In genomic region chr12:112159146-112159541, GRCh38 we compare ENCODE assay signal across 23 cellular contexts. TPM values are rescaled to one million over a fixed set of nuclear protein-coding genes. Genes with fewer than 3 reads are reported as not detected.
A peak's percentile ranks its signal among the peaks of the same experiment; 100 is the strongest.
DNase-seq lines count a peak whose midpoint lies in the region; ATAC-seq, FAIRE-seq and TF ChIP-seq lines count a peak whose summit lies in the region.
"Had no signal": no experiment of that assay in that cellular context is flagged by ENCODE, and none has a peak within 500 bp of the region (broad histone marks: within the 10 kb centered on the region; RNA-seq: fewer than 3 reads in every experiment).

No MANE protein-coding gene starts in this region.

- H3K36me3 Mint-ChIP-seq in activated CD8-positive, alpha-beta memory T cell treated with anti-CD3 and anti-CD28 coated beads, Interleukin-2, amount 10 ng/mL, durations not matched to agents 7 days and 5 days = peaks cover 71% of the 10 kb centered on the region
- H3K36me3 Mint-ChIP-seq in CD8-positive, alpha-beta memory T cell = peaks cover 46 to 90% (median 62%) of the 10 kb centered on the region in 3 donors
- H3K36me3 Mint-ChIP-seq in stimulated activated effector memory CD8-positive, alpha-beta T cell treated with anti-CD3 and anti-CD28 coated beads, Interleukin-12 subunit alpha, Interleukin-12 subunit beta, amount 100 ng/mL, for 72 hours = peaks cover 63% of the 10 kb centered on the region
- H3K36me3 Mint-ChIP-seq in osteocyte (ENCODE audit: unreplicated experiment) = peaks cover 69% of the 10 kb centered on the region

- peaks cover 4% of the 10 kb centered on the region for H3K9me3 Mint-ChIP-seq in activated CD8-positive, alpha-beta memory T cell treated with anti-CD3 and anti-CD28 coated beads, Interleukin-2, amount 10 ng/mL, durations not matched to agents 7 days and 5 days (ENCODE audit: low read depth)
- H3K9me3 Mint-ChIP-seq in CD8-positive, alpha-beta memory T cell = peaks cover 25 to 50% (median 36%) of the 10 kb centered on the region in 5 donors
- peaks cover 22% of the 10 kb centered on the region for H3K9me3 Mint-ChIP-seq in stimulated activated effector memory CD8-positive, alpha-beta T cell treated with anti-CD3 and anti-CD28 coated beads, Interleukin-12 subunit alpha, Interleukin-12 subunit beta, amount 100 ng/mL, for 72 hours
- peaks cover 25% of the 10 kb centered on the region for H3K9me3 Mint-ChIP-seq in osteocyte (ENCODE audit: unreplicated experiment)

- TF ChIP-seq EP300 in GM12878 (IDR thresholded peaks at IDR 0.05; ENCODE audit: borderline replicate concordance in 1 of 2, control insufficient read depth in 1 of 2, low read depth in 2 of 2, low read length in 2 of 2) = no peak

- no peak for TF ChIP-seq RAD21 in GM12878 (IDR thresholded peaks at IDR 0.05; ENCODE audit: insufficient read depth, low read depth, low read length)

- no peak overlapping the region for H2AFZ ChIP-seq in GM12878 (ENCODE audit: control insufficient read depth, low read depth, low read length)
- H2AFZ ChIP-seq: hepatocyte had no signal

- H3K27ac Mint-ChIP-seq in activated CD8-positive, alpha-beta memory T cell treated with anti-CD3 and anti-CD28 coated beads, Interleukin-2, amount 10 ng/mL, durations not matched to agents 7 days and 5 days = peak overlapping the region; percentile 76
- H3K27ac Mint-ChIP-seq in CD8-positive, alpha-beta memory T cell = peak overlapping the region; percentile 42 to 93 (median 87)
- peak overlapping the region; percentile 80 for H3K27ac Mint-ChIP-seq in stimulated activated effector memory CD8-positive, alpha-beta T cell treated with anti-CD3 and anti-CD28 coated beads, Interleukin-12 subunit alpha, Interleukin-12 subunit beta, amount 100 ng/mL, for 72 hours
- no peak overlapping the region for H3K27ac Mint-ChIP-seq in osteocyte (ENCODE audit: unreplicated experiment)

- H3K4me1 Mint-ChIP-seq in activated CD8-positive, alpha-beta memory T cell treated with anti-CD3 and anti-CD28 coated beads, Interleukin-2, amount 10 ng/mL, durations not matched to agents 7 days and 5 days = peaks cover 21% of the 10 kb centered on the region
- peaks cover 40 to 59% (median 55%) of the 10 kb centered on the region in 3 donors for H3K4me1 Mint-ChIP-seq in CD8-positive, alpha-beta memory T cell
- peaks cover 31% of the 10 kb centered on the region for H3K4me1 Mint-ChIP-seq in stimulated activated effector memory CD8-positive, alpha-beta T cell treated with anti-CD3 and anti-CD28 coated beads, Interleukin-12 subunit alpha, Interleukin-12 subunit beta, amount 100 ng/mL, for 72 hours
- no peaks in the 10 kb centered on the region for H3K4me1 Mint-ChIP-seq in osteocyte (ENCODE audit: unreplicated experiment)

- H3K4me2 ChIP-seq in GM12878 (ENCODE audit: control insufficient read depth, insufficient read depth) = no peak overlapping the region
- H3K4me2 ChIP-seq: hepatocyte had no signal

- CTCF ChIA-PET in activated CD8-positive, alpha-beta memory T cell treated with anti-CD3 and anti-CD28 coated beads, Interleukin-2, amount 10 ng/mL, durations not matched to agents 7 days and 5 days (lab: Charles Lee) = no interaction called here
- CTCF ChIA-PET in CD8-positive, alpha-beta memory T cell (lab: Charles Lee) = interaction anchor here (0.9 to 1.7 kb wide), 2 partner anchors 9 to 33 kb away, joined by 3 to 6 read pairs; partner anchors contain the start of gene TRAFD1
- CTCF ChIA-PET in GM12878 (lab: Yijun Ruan, JAX) = no interaction called here

- SMC1A ChIA-PET in GM12878 (lab: Charles Lee; ENCODE audit: uncharacterized antibody, unreplicated experiment) = interaction anchor here (1.5 to 1.7 kb wide), 2 partner anchors 11 to 26 kb away, joined by 3 read pairs; no protein-coding TSS in a partner anchor

- no peak overlapping the region for H3K4me3 Mint-ChIP-seq in activated CD8-positive, alpha-beta memory T cell treated with anti-CD3 and anti-CD28 coated beads, Interleukin-2, amount 10 ng/mL, durations not matched to agents 7 days and 5 days
- peak overlapping the region in 6 of 7 donors; percentile 38 to 78 (median 62) for H3K4me3 Mint-ChIP-seq in CD8-positive, alpha-beta memory T cell
- H3K4me3 Mint-ChIP-seq in stimulated activated effector memory CD8-positive, alpha-beta T cell treated with anti-CD3 and anti-CD28 coated beads, Interleukin-12 subunit alpha, Interleukin-12 subunit beta, amount 100 ng/mL, for 72 hours = no peak overlapping the region
- no peak overlapping the region for H3K4me3 Mint-ChIP-seq in osteocyte (ENCODE audit: unreplicated experiment)
- H3K4me3 Mint-ChIP-seq: activated T-cell treated with anti-CD3 and anti-CD28 coated beads, Interleukin-2, amount 50 U/mL, for 4 hours had no signal

- H3K4me3 ChIP-seq in CD8-positive, alpha-beta memory T cell (ENCODE audit: low read length) = no peak overlapping the region
- H3K4me3 ChIP-seq in GM12878 = no peak overlapping the region
- H3K4me3 ChIP-seq: body of pancreas, hepatocyte, left lung, psoas muscle, skin epidermis, tibial artery had no signal

- intact Hi-C loops in GM12878 (cut with micrococcal nuclease; ENCODE audit: unreplicated experiment) = no loop called here

- peaks cover 8% of the 10 kb centered on the region for H3K9me3 ChIP-seq in CD8-positive, alpha-beta memory T cell (ENCODE audit: low read length)
- peaks cover 3% of the 10 kb centered on the region; the same call in 2 of the 3 replicates for H3K9me3 ChIP-seq in GM12878 (replicated peaks; ENCODE audit: control insufficient read depth, insufficient read depth, low read length)
- H3K9me3 ChIP-seq: body of pancreas, left lung, psoas muscle had no signal

- peaks cover 2% of the 10 kb centered on the region for H3K36me3 ChIP-seq in CD8-positive, alpha-beta memory T cell (ENCODE audit: insufficient read depth, low read length)
- H3K36me3 ChIP-seq in GM12878 (ENCODE audit: control insufficient read depth in 2 of 2, insufficient read depth in 2 of 2, low read length in 1 of 2) = peaks cover 5 to 7% of the 10 kb centered on the region in 2 experiments; a peak in 3 of 4 replicates

- H3K27ac ChIP-seq in CD8-positive, alpha-beta memory T cell (ENCODE audit: low read depth, low read length) = no peak overlapping the region
- H3K27ac ChIP-seq in GM12878 (ENCODE audit: control insufficient read depth, insufficient read depth) = no peak overlapping the region
- H3K27ac ChIP-seq: body of pancreas, hepatocyte, left lung, psoas muscle, tibial artery had no signal

- H3K9ac ChIP-seq in GM12878 (ENCODE audit: control insufficient read depth, insufficient read depth, low read length) = no peak overlapping the region

- POLR2A ChIA-PET in CD8-positive, alpha-beta memory T cell (lab: Charles Lee) = interaction anchor here (1.1 kb wide), 1 partner anchor 34 kb away, joined by 4 read pairs; the partner anchor contains the start of gene TRAFD1
- POLR2A ChIA-PET in GM12878 (lab: Charles Lee) = no interaction called here

- no peak for ATAC-seq in activated CD8-positive, alpha-beta memory T cell treated with anti-CD3 and anti-CD28 coated beads, Interleukin-2, amount 10 ng/mL, durations not matched to agents 7 days and 5 days
- ATAC-seq in GM12878 = no peak
- no peak for ATAC-seq in stimulated activated effector memory CD8-positive, alpha-beta T cell treated with anti-CD3 and anti-CD28 coated beads, Interleukin-12 subunit alpha, Interleukin-12 subunit beta, amount 100 ng/mL, for 72 hours
- ATAC-seq: body of pancreas, left lung, psoas muscle had no signal

- H3K4me1 ChIP-seq in CD8-positive, alpha-beta memory T cell (ENCODE audit: insufficient read depth, low read length) = peaks cover 20% of the 10 kb centered on the region
- no peaks in the 10 kb centered on the region for H3K4me1 ChIP-seq in GM12878 (ENCODE audit: control insufficient read depth, insufficient read depth, low read length)
- H3K4me1 ChIP-seq: body of pancreas, left lung, psoas muscle, tibial artery had no signal

- no peaks in the 10 kb centered on the region for H3K27me3 ChIP-seq in CD8-positive, alpha-beta memory T cell (ENCODE audit: insufficient read depth, low read length, poor library complexity, severe bottlenecking)
- H3K27me3 ChIP-seq in GM12878 (replicated peaks in 1 of 2; ENCODE audit: control insufficient read depth in 2 of 2, insufficient read depth in 2 of 2, low read length in 1 of 2) = no peaks in the 10 kb centered on the region
- H3K27me3 ChIP-seq: body of pancreas, hepatocyte, left lung, tibial artery had no signal

- DNase-seq in activated CD8-positive, alpha-beta memory T cell treated with anti-CD3 and anti-CD28 coated beads, Interleukin-2, amount 10 ng/mL, durations not matched to agents 7 days and 5 days = no peak
- DNase-seq in activated CD8-positive, alpha-beta memory T cell treated with anti-CD3 and anti-CD28 coated beads, Interleukin-2, amount 50 U/mL, for 4 hours = no peak
- DNase-seq in CD8-positive, alpha-beta memory T cell = no peak
- DNase-seq in GM12878 (ENCODE audit: low read depth, low spot score) (no peak), GF-D8 (lab: John Stamatoyannopoulos, UW) (no peak), SHP77 treated with DMSO at 0.1 percent for 48 hours (lab: John Stamatoyannopoulos, UW) (no peak), osteocyte (ENCODE audit: extremely low spot score, unreplicated experiment) (no peak)
- DNase-seq in stimulated activated effector memory CD8-positive, alpha-beta T cell treated with anti-CD3 and anti-CD28 coated beads, Interleukin-12 subunit alpha, Interleukin-12 subunit beta, amount 100 ng/mL, for 72 hours (ENCODE audit: low spot score in 2 of 2) = no peak
- DNase-seq: activated T-cell treated with anti-CD3 and anti-CD28 coated beads, Interleukin-2, amount 50 U/mL, for 4 hours; body of pancreas; effector CD4-positive, alpha-beta T cell; foreskin melanocyte; left lung; NCI-H2081; NCI-H446; OCI-M1; psoas muscle; stimulated activated CD4-positive, alpha-beta T cell treated with anti-CD3 and anti-CD28 coated beads, Interleukin-2, amount 100 ng/mL, for 24 hours; stimulated activated naive CD4-positive, alpha-beta T cell treated with Interleukin-2 at 50 U/mL for 16 hours had no signal

- FAIRE-seq in GM12878 (lab: Jason Lieb, UNC) = no peak
- FAIRE-seq: H54 had no signal

- TF ChIP-seq POLR2A in GM12878 (IDR thresholded peaks at IDR 0.05; ENCODE audit: low read depth, low read length) = peak; percentile 30; the same call in 1 of the 2 replicates

- no peaks in the 10 kb centered on the region for H4K20me1 ChIP-seq in GM12878 (ENCODE audit: control insufficient read depth, insufficient read depth)

- no peaks in the 10 kb centered on the region for H3K27me3 Mint-ChIP-seq in activated CD8-positive, alpha-beta memory T cell treated with anti-CD3 and anti-CD28 coated beads, Interleukin-2, amount 10 ng/mL, durations not matched to agents 7 days and 5 days
- no peaks in the 10 kb centered on the region for H3K27me3 Mint-ChIP-seq in CD8-positive, alpha-beta memory T cell
- H3K27me3 Mint-ChIP-seq in osteocyte (ENCODE audit: unreplicated experiment) = no peaks in the 10 kb centered on the region

- BruUV-seq in GM12878 (replicated peaks; lab: Mats Ljungman, UMichigan) = no TSS peak

- H3K79me2 ChIP-seq in GM12878 (ENCODE audit: control insufficient read depth, insufficient read depth, low read length) = no peaks in the 10 kb centered on the region
- H3K79me2 ChIP-seq: hepatocyte had no signal

- RAD21 ChIA-PET in GM12878 (lab: Charles Lee; ENCODE audit: unreplicated experiment) = no interaction called here

- TF ChIP-seq CTCF in GM12878 (IDR thresholded peaks at IDR 0.05 in 2 of 3, conservative IDR thresholded peaks at IDR 0.05 in 1 of 3; ENCODE audit: control insufficient read depth in 2 of 3, extremely low read depth in 1 of 3, insufficient read depth in 1 of 3, low read depth in 3 of 3, low read length in 3 of 3) (no peak), osteocyte (IDR thresholded peaks at IDR 0.05) (no peak)

- WGBS in GM12878 (ENCODE audit: insufficient coverage, insufficient replicate concordance, low lambda C conversion rate, missing lambda C conversion rate) = 99% methylated on average over 6 of the region's 6 CpGs

- in situ Hi-C loops in GM12878 (cut with MboI) = no loop called here

RNA-seq across cellular contexts. Expression of gene TRAFD1, which starts 33.8 kb away (rescaled TPM):
- 10 to 100 TPM; 52.1 to 56.8 TPM for total RNA-seq in activated CD8-positive, alpha-beta memory T cell treated with anti-CD3 and anti-CD28 coated beads, Interleukin-2, amount 10 ng/mL, durations not matched to agents 7 days and 5 days
- total RNA-seq in CD8-positive, alpha-beta memory T cell = 10 to 100 TPM; 34.5 TPM
- 55.6 TPM for polyA plus RNA-seq in CD8-positive, alpha-beta memory T cell
- 62.9 and 82.2 TPM in 2 replicates for total RNA-seq in GM12878 (2013; cell fraction: nucleolus; rRNA removed)
- total RNA-seq in GM12878 (2014; rRNA removed) (45.9 and 52.9 TPM in 2 replicates), GM12878 (2014; rRNA removed; fragmentation: Illumina TruSeq; extraction: Trizol) (37.2 and 37.5 TPM in 2 replicates), GM12878 (2021) (44.6 and 44.8 TPM in 2 replicates), osteocyte (34.8 and 38.9 TPM in 2 replicates)
- polyA plus RNA-seq in GM12878 (2011; ENCODE audit: low read depth) = 29.9 TPM
- polyA plus RNA-seq in GM12878 (2011; rRNA removed) (49.1 and 58.4 TPM in 2 replicates), GM12878 (2014; fragmentation: Illumina TruSeq; extraction: Trizol) (54.7 and 69.1 TPM in 2 replicates), GM12878 (2014; fragmentation: Nextera tagmentation; extraction: Ambion mirVana) (10 to 100 TPM; 42.3 to 43.8 TPM), GM12878 (2014; rRNA removed) (39.3 and 46.6 TPM in 2 replicates), GM12878 (2016; fragmentation: Nextera tagmentation; extraction: Ambion mirVana) (10 to 100 TPM; 54.4 to 55.5 TPM)
- 45.8 and 46.9 TPM in 2 replicates for polyA plus RNA-seq in GM12878 (2011; cell fraction: cytosol; rRNA removed)
- polyA plus RNA-seq in GM12878 (2011; cell fraction: nucleus; rRNA removed) = 51.5 TPM in 2 replicates
- polyA plus RNA-seq in GM12878 (2012) = 34.5 and 36.2 TPM in 2 replicates
- polyA minus RNA-seq in GM12878 (2011; rRNA and poly(A)+ RNA removed) = 53.7 and 55.7 TPM in 2 replicates
- polyA minus RNA-seq in GM12878 (2011; cell fraction: cytosol; rRNA and poly(A)+ RNA removed) = 14.2 and 16.3 TPM in 2 replicates
- polyA minus RNA-seq in GM12878 (2011; cell fraction: nucleus; rRNA and poly(A)+ RNA removed) = 19.3 and 19.7 TPM in 2 replicates

RNA-seq across cellular contexts. Expression of gene NAA25, which starts 50.6 kb away (rescaled TPM):
- total RNA-seq in activated CD8-positive, alpha-beta memory T cell treated with anti-CD3 and anti-CD28 coated beads, Interleukin-2, amount 10 ng/mL, durations not matched to agents 7 days and 5 days = 10 to 100 TPM; 30.2 to 32.1 TPM
- total RNA-seq in CD8-positive, alpha-beta memory T cell = 10 to 100 TPM; 39.0 to 41.5 TPM
- 18.4 TPM for polyA plus RNA-seq in CD8-positive, alpha-beta memory T cell
- total RNA-seq in GM12878 (2013; cell fraction: nucleolus; rRNA removed) = 178 and 182 TPM in 2 replicates
- 23.4 and 28.1 TPM in 2 replicates for total RNA-seq in GM12878 (2014; rRNA removed)
- 28.3 and 30.3 TPM in 2 replicates for total RNA-seq in GM12878 (2014; rRNA removed; fragmentation: Illumina TruSeq; extraction: Trizol)
- total RNA-seq in GM12878 (2021) = 34.1 and 39.2 TPM in 2 replicates
- 7.2 TPM for polyA plus RNA-seq in GM12878 (2011; ENCODE audit: low read depth)
- 29.3 and 34.8 TPM in 2 replicates for polyA plus RNA-seq in GM12878 (2011; rRNA removed)
- 9.6 and 14.6 TPM in 2 replicates for polyA plus RNA-seq in GM12878 (2011; cell fraction: cytosol; rRNA removed)
- polyA plus RNA-seq in GM12878 (2011; cell fraction: nucleus; rRNA removed) = 18.1 and 20.0 TPM in 2 replicates
- polyA plus RNA-seq in GM12878 (2012) = 9.9 and 11.0 TPM in 2 replicates
- 36.5 and 38.8 TPM in 2 replicates for polyA plus RNA-seq in GM12878 (2014; fragmentation: Illumina TruSeq; extraction: Trizol)
- polyA plus RNA-seq in GM12878 (2014; fragmentation: Nextera tagmentation; extraction: Ambion mirVana) = 10 to 100 TPM; 15.0 to 32.1 TPM
- polyA plus RNA-seq in GM12878 (2014; rRNA removed) = 18.5 and 20.5 TPM in 2 replicates
- polyA plus RNA-seq in GM12878 (2016; fragmentation: Nextera tagmentation; extraction: Ambion mirVana) = 10 to 100 TPM; 29.5 to 33.6 TPM
- 31.2 and 63.1 TPM in 2 replicates for polyA minus RNA-seq in GM12878 (2011; rRNA and poly(A)+ RNA removed)
- 12.0 and 15.3 TPM in 2 replicates for polyA minus RNA-seq in GM12878 (2011; cell fraction: cytosol; rRNA and poly(A)+ RNA removed)
- 15.4 and 28.5 TPM in 2 replicates for polyA minus RNA-seq in GM12878 (2011; cell fraction: nucleus; rRNA and poly(A)+ RNA removed)
- 20.0 and 22.7 TPM in 2 replicates for total RNA-seq in osteocyte

Comparison
In these comparisons a context has a peak if more than half of its experiments do, and no peak if none do; other contexts are left out.
1. H3K4me3 Mint-ChIP-seq: peak in CD8-positive, alpha-beta memory T cell (6 of 7); none in activated CD8-positive, alpha-beta memory T cell treated with anti-CD3 and anti-CD28 coated beads, Interleukin-2, amount 10 ng/mL, durations not matched to agents 7 days and 5 days (single experiment), stimulated activated effector memory CD8-positive, alpha-beta T cell treated with anti-CD3 and anti-CD28 coated beads, Interleukin-12 subunit alpha, Interleukin-12 subunit beta, amount 100 ng/mL, for 72 hours (single experiment) and osteocyte (single experiment).